In the genomic region with DNA sequence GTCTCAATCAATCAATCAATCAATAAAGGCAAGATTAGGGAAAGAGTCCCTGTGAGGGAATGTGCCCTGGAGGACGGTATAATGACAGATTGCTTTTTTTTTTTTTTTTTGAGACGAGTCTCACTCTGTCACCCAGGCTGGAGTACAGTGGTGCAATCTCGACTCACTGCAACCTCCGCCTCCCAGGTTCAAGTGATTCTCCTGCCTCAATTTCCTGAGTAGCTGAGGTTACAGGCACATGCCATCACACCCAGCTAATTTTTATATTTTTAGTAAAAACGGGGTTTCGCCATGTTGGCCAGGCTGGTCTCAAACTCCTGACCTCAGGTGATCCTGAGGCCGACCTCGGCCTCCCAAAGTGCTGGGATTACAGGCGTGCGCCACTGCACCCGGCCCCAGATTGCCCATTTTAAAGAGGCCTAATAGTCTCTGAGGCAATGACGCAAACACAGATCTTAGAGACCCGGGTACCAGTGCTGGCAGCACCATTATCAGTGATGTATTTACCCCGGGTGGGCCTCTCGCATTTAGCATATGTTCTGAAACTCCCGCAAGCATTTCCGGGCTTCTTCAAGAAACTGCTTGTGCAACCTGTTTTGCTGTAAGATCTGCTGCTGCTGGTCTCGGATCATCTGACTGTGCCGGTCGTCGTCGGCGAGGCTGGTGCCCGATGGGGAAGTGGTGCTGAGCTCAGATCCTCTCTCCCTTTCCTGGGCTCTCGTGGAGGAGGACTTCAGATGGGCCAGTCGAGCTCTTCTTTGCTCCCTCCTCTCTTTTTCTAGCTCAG, we compare ENCODE assay signal across 8 cellular contexts. TPM values are rescaled to one million over a fixed set of nuclear protein-coding genes. Genes with fewer than 3 reads are reported as not detected.
DNase-seq lines count a peak whose midpoint lies in the region; ATAC-seq and TF ChIP-seq lines count a peak whose summit lies in the region.

No MANE protein-coding gene starts in this region.

- TF ChIP-seq CTCF in adrenal gland (IDR thresholded peaks at IDR 0.05) = no peak

- CTCF ChIA-PET in naive thymus-derived CD4-positive, alpha-beta T cell (lab: Charles Lee) = interaction anchor here (0.6 to 1.1 kb wide), 4 partner anchors 10 to 270 kb away, joined by 3 to 5 read pairs (median 4); no protein-coding TSS in a partner anchor

- POLR2A ChIA-PET in naive thymus-derived CD4-positive, alpha-beta T cell (lab: Charles Lee) = interaction anchor here (1.0 kb wide), 1 partner anchor 10 kb away, joined by 3 read pairs; no protein-coding TSS in a partner anchor

- no peaks in the 10 kb centered on the region for H3K9me3 Mint-ChIP-seq in naive thymus-derived CD4-positive, alpha-beta T cell

- no peaks in the 10 kb centered on the region for H3K27me3 ChIP-seq in BLaER1 treated with 17β-estradiol and CSF1 and Interleukin-3, amounts not matched to agents 10 nM and 100 nM
- H3K27me3 ChIP-seq in adrenal gland = no peaks in the 10 kb centered on the region
- H3K27me3 ChIP-seq in naive thymus-derived CD4-positive, alpha-beta T cell (ENCODE audit: control insufficient read depth in 2 of 2, insufficient read depth in 2 of 2, low read length in 2 of 2) = no peaks in the 10 kb centered on the region

- H3K4me1 ChIP-seq in BLaER1 treated with 17β-estradiol and CSF1 and Interleukin-3, amounts not matched to agents 10 nM and 100 nM = peaks cover 98 to 100% (median 99%) of the 10 kb centered on the region in 10 experiments
- H3K4me1 ChIP-seq in adrenal gland (replicated peaks in 1 of 2) = peaks cover 0 to 48% of the 10 kb centered on the region in 2 donors
- H3K4me1 ChIP-seq in naive thymus-derived CD4-positive, alpha-beta T cell (ENCODE audit: control insufficient read depth in 2 of 2, insufficient read depth in 2 of 2, low read length in 2 of 2) = peaks cover 0 to 17% of the 10 kb centered on the region in 2 donors

- ATAC-seq in naive thymus-derived CD4-positive, alpha-beta T cell = peak; percentile 82
- ATAC-seq in GM18505 (IDR thresholded peaks at IDR 0.05; ENCODE audit: unreplicated experiment) (no peak), HG03469 (IDR thresholded peaks at IDR 0.05; ENCODE audit: unreplicated experiment) (no peak)

- peaks cover 0 to 11% (median 0%) of the 10 kb centered on the region in 5 donors for H3K27me3 Mint-ChIP-seq in naive thymus-derived CD4-positive, alpha-beta T cell

- 73 to 84% (median 76%) methylated on average over 21 to 26 of the region's 26 CpGs for WGBS in adrenal gland, 4 donors

- intact Hi-C loops in adrenal gland (cut with DNase I) = no loop called here
- intact Hi-C loops in naive thymus-derived CD4-positive, alpha-beta T cell (cut with micrococcal nuclease) = loop anchor here in 1 of 2 donors (2.0 kb wide), 1 partner anchor 34 kb away; the partner anchor contains the start of gene TIMP2

- DNase-seq in SKM-1 (lab: John Stamatoyannopoulos, UW; ENCODE audit: unreplicated experiment) = peak; percentile 98
- peak in 6 of 7 donors; percentile 45 to 83 (median 68) for DNase-seq in adrenal gland
- DNase-seq in naive thymus-derived CD4-positive, alpha-beta T cell = peak; percentile 30 to 71 (median 64)
- no peak for DNase-seq in hepatic stellate cell (ENCODE audit: low spot score)
- no peak for DNase-seq in NCI-H524 (lab: John Stamatoyannopoulos, UW)

- peak overlapping the region; percentile 67 to 81 (median 74) for H3K9ac ChIP-seq in BLaER1 treated with 17β-estradiol and CSF1 and Interleukin-3, amounts not matched to agents 10 nM and 100 nM

- H3K4me3 ChIP-seq in BLaER1 treated with 17β-estradiol and CSF1 and Interleukin-3, amounts not matched to agents 10 nM and 100 nM = peak overlapping the region in 4 of 10 experiments; percentile 0 to 38 (median 17); a peak in 8 of 20 replicates
- H3K4me3 ChIP-seq in adrenal gland = no peak overlapping the region
- H3K4me3 ChIP-seq in naive thymus-derived CD4-positive, alpha-beta T cell (ENCODE audit: low read length) = no peak overlapping the region

- no peaks in the 10 kb centered on the region for H3K36me3 Mint-ChIP-seq in naive thymus-derived CD4-positive, alpha-beta T cell

- H3K36me3 ChIP-seq in BLaER1 treated with 17β-estradiol and CSF1 and Interleukin-3, amounts not matched to agents 10 nM and 100 nM = peaks cover 0 to 16% (median 0%) of the 10 kb centered on the region in 11 experiments; a peak in 7 of 22 replicates
- no peaks in the 10 kb centered on the region for H3K36me3 ChIP-seq in adrenal gland (replicated peaks in 1 of 2)
- H3K36me3 ChIP-seq in naive thymus-derived CD4-positive, alpha-beta T cell (ENCODE audit: control insufficient read depth in 2 of 3, insufficient read depth in 3 of 3, low read length in 3 of 3) = no peaks in the 10 kb centered on the region

- H3K4me3 Mint-ChIP-seq in naive thymus-derived CD4-positive, alpha-beta T cell = peak overlapping the region in 9 of 10 donors; percentile 28 to 69 (median 49)

- peaks cover 24 to 89% (median 32%) of the 10 kb centered on the region in 11 experiments; a peak in 21 of 22 replicates for H4K20me1 ChIP-seq in BLaER1 treated with 17β-estradiol and CSF1 and Interleukin-3, amounts not matched to agents 10 nM and 100 nM

- peak overlapping the region; percentile 49 to 96 (median 87) for H3K27ac Mint-ChIP-seq in naive thymus-derived CD4-positive, alpha-beta T cell

- peaks cover 19 to 43% (median 35%) of the 10 kb centered on the region in 7 donors for H3K4me1 Mint-ChIP-seq in naive thymus-derived CD4-positive, alpha-beta T cell

- H3K9me3 ChIP-seq in BLaER1 treated with 17β-estradiol and CSF1 and Interleukin-3, amounts not matched to agents 10 nM and 100 nM (replicated peaks in 1 of 11) = no peaks in the 10 kb centered on the region
- no peaks in the 10 kb centered on the region for H3K9me3 ChIP-seq in adrenal gland (replicated peaks in 1 of 3)
- H3K9me3 ChIP-seq in naive thymus-derived CD4-positive, alpha-beta T cell (ENCODE audit: control insufficient read depth in 2 of 3, low read length in 3 of 3) = no peaks in the 10 kb centered on the region

- TF ChIP-seq POLR2A in adrenal gland (IDR thresholded peaks at IDR 0.05) = no peak
- TF ChIP-seq POLR2A in GM18505 (IDR thresholded peaks at IDR 0.05; ENCODE audit: borderline replicate concordance, extremely low read depth, insufficient read depth, insufficient read length) = no peak

- peak overlapping the region; percentile 81 to 94 (median 86) for H3K27ac ChIP-seq in BLaER1 treated with 17β-estradiol and CSF1 and Interleukin-3, amounts not matched to agents 10 nM and 100 nM
- H3K27ac ChIP-seq in adrenal gland = peak overlapping the region in 2 of 5 donors; percentile 66 to 70
- H3K27ac ChIP-seq in naive thymus-derived CD4-positive, alpha-beta T cell (ENCODE audit: low read depth, low read length) = peak overlapping the region; percentile 53

- H3K4me2 ChIP-seq in BLaER1 treated with 17β-estradiol and CSF1 and Interleukin-3, amounts not matched to agents 10 nM and 100 nM = peak overlapping the region; percentile 77 to 98 (median 89)

RNA-seq across cellular contexts. Expression of gene CEP295NL, which starts 12.7 kb away (rescaled TPM):
- 1 to 10 TPM in 5 of 8 donors, under 1 TPM in 3; 0.18 to 5.1 (median 1.5) TPM for total RNA-seq in adrenal gland
- 1 to 10 TPM in 1 of 3 donors, under 1 TPM in 2; 0.07 to 3.7 (median 0.13) TPM for polyA plus RNA-seq in adrenal gland
- total RNA-seq in naive thymus-derived CD4-positive, alpha-beta T cell = 10 to 100 TPM in 1 of 5 experiments, 1 to 10 TPM in 1, under 1 TPM in 2, not detected in 1; 0.19 to 14.1 (median 1.8) TPM
- not detected for polyA plus RNA-seq in naive thymus-derived CD4-positive, alpha-beta T cell

RNA-seq across cellular contexts. Expression of gene TIMP2, which starts 34.9 kb away (rescaled TPM):
- 100 to 1,000 TPM; 112 to 275 (median 219) TPM for total RNA-seq in adrenal gland
- 100 to 1,000 TPM in 1 of 3 donors, 10 to 100 TPM in 2; 50.8 to 153 (median 55.9) TPM for polyA plus RNA-seq in adrenal gland
- 10 to 100 TPM in 1 of 5 experiments, 1 to 10 TPM in 4; 1.2 to 46.1 (median 5.8) TPM for total RNA-seq in naive thymus-derived CD4-positive, alpha-beta T cell
- under 1 TPM; 0.23 to 0.31 TPM for polyA plus RNA-seq in naive thymus-derived CD4-positive, alpha-beta T cell

RNA-seq across cellular contexts. Expression of gene USP36, which starts 49.7 kb away (rescaled TPM):
- total RNA-seq in adrenal gland = 10 to 100 TPM; 15.7 to 69.1 (median 47.1) TPM
- 10 to 100 TPM; 19.7 to 48.8 (median 44.8) TPM for polyA plus RNA-seq in adrenal gland
- 100 to 1,000 TPM; 107 to 414 (median 154) TPM for total RNA-seq in naive thymus-derived CD4-positive, alpha-beta T cell
- polyA plus RNA-seq in naive thymus-derived CD4-positive, alpha-beta T cell = 10 to 100 TPM; 37.4 to 46.9 TPM

Comparison
In these comparisons a context has a peak if more than half of its experiments do, and no peak if none do; other contexts are left out.
1. DNase-seq: peak in SKM-1 (single experiment), adrenal gland (6 of 7) and naive thymus-derived CD4-positive, alpha-beta T cell (9 of 9); none in hepatic stellate cell (single experiment) and NCI-H524 (0 of 2).